ENCODE assay signal across 17 cellular contexts in genomic region chr16:13848795-13849194, GRCh38.
DNase-seq lines count a peak whose midpoint lies in the region; TF ChIP-seq lines count a peak whose summit lies in the region.
"Had no signal": no experiment of that assay in that cellular context is flagged by ENCODE, and none has a peak within 500 bp of the region (broad histone marks: within the 10 kb centered on the region; RNA-seq: fewer than 3 reads in every experiment).

No MANE protein-coding gene starts in this region.

- H3K23ac ChIP-seq in H9 (ENCODE audit: insufficient read length, low read depth, low read length) (no peak overlapping the region), mesendoderm (ENCODE audit: low read length) (no peak overlapping the region)

- H2BK5ac ChIP-seq in H9 (ENCODE audit: insufficient read length, low read length) (no peak overlapping the region), mesendoderm (ENCODE audit: low read length) (no peak overlapping the region)

- H3K36me3 ChIP-seq in endodermal cell (ENCODE audit: control insufficient read depth, insufficient read depth, low read length) (no peaks in the 10 kb centered on the region), mesendoderm (ENCODE audit: control insufficient read depth, insufficient read depth, low read length) (no peaks in the 10 kb centered on the region)
- H3K36me3 ChIP-seq: BLaER1 had no signal

- H4K5ac ChIP-seq in H9 (ENCODE audit: insufficient read length, low read depth, low read length) (no peak overlapping the region), mesendoderm (ENCODE audit: low read length) (no peak overlapping the region)

- DNase-seq in H9, result no peak
- no peak for DNase-seq in endodermal cell
- DNase-seq in mesendoderm, result peak; percentile 23
- no peak for DNase-seq in activated T-helper 1 cell treated with anti-CD3 and anti-CD28 coated beads, Interleukin-12 subunit alpha, Interleukin-12 subunit beta, Interleukin-2, Interleukin-4 antibody, amounts not matched to agents 30 ng/mL and 10 ng/mL and 1 ng/mL, durations not matched to agents 14 hours and 24 hours and 36 hours (ENCODE audit: low spot score)
- DNase-seq in activated CD8-positive, alpha-beta memory T cell treated with anti-CD3 and anti-CD28 coated beads, Interleukin-2, amount 50 U/mL, for 48 hours, result no peak
- DNase-seq in COLO829 (ENCODE audit: low spot score), result no peak
- DNase-seq: CD4-positive, CD25-positive, alpha-beta regulatory T cell; CD8-positive, alpha-beta T cell; DMS 273 treated with DMSO at 0.1 percent for 48 hours; DMS79; EL; GDM1; GOT3 had no signal

- no peak overlapping the region for H3K18ac ChIP-seq in H9 (ENCODE audit: insufficient read length, low read depth, low read length)
- H3K18ac ChIP-seq in mesendoderm (ENCODE audit: low read length), result no peak overlapping the region

- H3K9me3 ChIP-seq in H9 (ENCODE audit: control insufficient read depth, low read depth, low read length) (no peaks in the 10 kb centered on the region), endodermal cell (ENCODE audit: control insufficient read depth, low read length) (no peaks in the 10 kb centered on the region)
- H3K9me3 ChIP-seq: BLaER1 had no signal

- no peak overlapping the region for H4K8ac ChIP-seq in H9 (replicated peaks; ENCODE audit: insufficient read length, low read depth, low read length)
- H4K8ac ChIP-seq in mesendoderm (ENCODE audit: low read depth, low read length), result no peak overlapping the region

- H3K4me1 ChIP-seq in H9 (ENCODE audit: insufficient read depth, low read length) (no peaks in the 10 kb centered on the region), endodermal cell (ENCODE audit: control insufficient read depth, insufficient read depth, low read length) (no peaks in the 10 kb centered on the region), mesendoderm (ENCODE audit: control insufficient read depth, low read depth, low read length) (no peaks in the 10 kb centered on the region)
- H3K4me1 ChIP-seq: BLaER1 had no signal

- H3K4me1 Mint-ChIP-seq in H9 (no peaks in the 10 kb centered on the region), endodermal cell (no peaks in the 10 kb centered on the region)
- no peaks in the 10 kb centered on the region for H3K4me1 Mint-ChIP-seq in activated T-helper 1 cell treated with anti-CD3 and anti-CD28 coated beads, Interleukin-12 subunit alpha, Interleukin-12 subunit beta, Interleukin-2, Interleukin-4 antibody, amounts not matched to agents 30 ng/mL and 10 ng/mL and 1 ng/mL, durations not matched to agents 14 hours and 24 hours and 36 hours (ENCODE audit: low read depth)
- H3K4me1 Mint-ChIP-seq: B cell; CD4-positive, CD25-positive, alpha-beta regulatory T cell had no signal

- H2AK5ac ChIP-seq in H9 (ENCODE audit: insufficient read length, low read length) (no peak overlapping the region), mesendoderm (ENCODE audit: low read length) (no peak overlapping the region)

- no peaks in the 10 kb centered on the region for H3K79me1 ChIP-seq in H9 (ENCODE audit: insufficient read depth, low read depth, low read length, poor library complexity, severe bottlenecking)
- no peaks in the 10 kb centered on the region for H3K79me1 ChIP-seq in mesendoderm (ENCODE audit: low read length)

- no peak overlapping the region for H2BK15ac ChIP-seq in H9 (ENCODE audit: low read depth, low read length)
- H2BK15ac ChIP-seq in mesendoderm (replicated peaks; ENCODE audit: low read depth), result no peak overlapping the region

- H4K20me1 ChIP-seq in H9 (ENCODE audit: control insufficient read depth, insufficient read depth, insufficient read length), result no peaks in the 10 kb centered on the region
- H4K20me1 ChIP-seq: BLaER1 had no signal

- no peak overlapping the region for H3T11ph ChIP-seq in H9 (ENCODE audit: low read length)

- H3K9me3 Mint-ChIP-seq in H9 (peaks cover 0 to 4% of the 10 kb centered on the region in 2 experiments; a peak in 3 of 5 replicates), endodermal cell (peaks cover 5% of the 10 kb centered on the region)
- no peaks in the 10 kb centered on the region for H3K9me3 Mint-ChIP-seq in activated T-helper 1 cell treated with anti-CD3 and anti-CD28 coated beads, Interleukin-12 subunit alpha, Interleukin-12 subunit beta, Interleukin-2, Interleukin-4 antibody, amounts not matched to agents 30 ng/mL and 10 ng/mL and 1 ng/mL, durations not matched to agents 14 hours and 24 hours and 36 hours
- H3K9me3 Mint-ChIP-seq: CD8-positive, alpha-beta T cell had no signal

- H3K79me2 ChIP-seq in H9 (ENCODE audit: insufficient read depth, low read length) (no peaks in the 10 kb centered on the region), mesendoderm (ENCODE audit: control insufficient read depth, insufficient read depth, low read length) (no peaks in the 10 kb centered on the region)

- no peak overlapping the region for H3K56ac ChIP-seq in H9 (ENCODE audit: insufficient read length, low read depth, low read length)
- no peak overlapping the region for H3K56ac ChIP-seq in mesendoderm (ENCODE audit: low read length)

- H4K91ac ChIP-seq in H9 (ENCODE audit: insufficient read length, low read depth, low read length), result no peak overlapping the region

- H3K36me3 Mint-ChIP-seq in H9 (ENCODE audit: insufficient read depth in 1 of 3, low read depth in 3 of 3) (no peaks in the 10 kb centered on the region; a peak in 3 of 7 replicates), endodermal cell (ENCODE audit: low read depth) (no peaks in the 10 kb centered on the region)
- no peaks in the 10 kb centered on the region for H3K36me3 Mint-ChIP-seq in activated T-helper 1 cell treated with anti-CD3 and anti-CD28 coated beads, Interleukin-12 subunit alpha, Interleukin-12 subunit beta, Interleukin-2, Interleukin-4 antibody, amounts not matched to agents 30 ng/mL and 10 ng/mL and 1 ng/mL, durations not matched to agents 14 hours and 24 hours and 36 hours (ENCODE audit: low read depth)
- H3K36me3 Mint-ChIP-seq: CD4-positive, CD25-positive, alpha-beta regulatory T cell; CD8-positive, alpha-beta T cell had no signal

- H3K27me3 ChIP-seq in H9 (ENCODE audit: insufficient read depth, low read length) (no peaks in the 10 kb centered on the region), endodermal cell (ENCODE audit: control insufficient read depth, insufficient read depth, low read length, poor library complexity, severe bottlenecking) (no peaks in the 10 kb centered on the region), mesendoderm (ENCODE audit: insufficient read depth, low read length, poor library complexity) (no peaks in the 10 kb centered on the region)
- H3K27me3 ChIP-seq: BLaER1 had no signal

- H2BK12ac ChIP-seq in H9 (ENCODE audit: insufficient read length, low read depth, low read length), result no peak overlapping the region

- no peak overlapping the region for H3K27ac ChIP-seq in H9 (ENCODE audit: insufficient read length, low read depth, low read length)
- H3K27ac ChIP-seq in endodermal cell (ENCODE audit: low read depth, low read length), result no peak overlapping the region
- H3K27ac ChIP-seq in mesendoderm (ENCODE audit: low read depth, low read length), result no peak overlapping the region
- H3K27ac ChIP-seq: BLaER1, C4-2B had no signal

- H3K9ac ChIP-seq in H9 (ENCODE audit: extremely low read depth, insufficient read length, low read length) (no peak overlapping the region), endodermal cell (ENCODE audit: extremely low read depth, low read length, poor library complexity, severe bottlenecking) (no peak overlapping the region), mesendoderm (ENCODE audit: low read length) (no peak overlapping the region)
- H3K9ac ChIP-seq: BLaER1 had no signal

- H3K4ac ChIP-seq in H9 (ENCODE audit: low read depth, low read length), result no peak overlapping the region
- H3K4ac ChIP-seq in mesendoderm (ENCODE audit: low read depth, low read length), result no peak overlapping the region

- H2BK20ac ChIP-seq in H9 (ENCODE audit: low read depth, low read length, poor library complexity, severe bottlenecking), result no peak overlapping the region

- no peaks in the 10 kb centered on the region; the same call in 1 of the 2 replicates for H3K27me3 Mint-ChIP-seq in H9 (ENCODE audit: low read depth)
- no peaks in the 10 kb centered on the region for H3K27me3 Mint-ChIP-seq in endodermal cell (ENCODE audit: insufficient read depth)
- no peaks in the 10 kb centered on the region for H3K27me3 Mint-ChIP-seq in activated T-helper 1 cell treated with anti-CD3 and anti-CD28 coated beads, Interleukin-12 subunit alpha, Interleukin-12 subunit beta, Interleukin-2, Interleukin-4 antibody, amounts not matched to agents 30 ng/mL and 10 ng/mL and 1 ng/mL, durations not matched to agents 14 hours and 24 hours and 36 hours (ENCODE audit: insufficient read depth)

- no peak overlapping the region for H3K4me3 ChIP-seq in endodermal cell (ENCODE audit: low read length)
- no peak overlapping the region for H3K4me3 ChIP-seq in mesendoderm (ENCODE audit: low read length)
- H3K4me3 ChIP-seq: BLaER1, GM12878 had no signal

- H3K4me2 ChIP-seq in H9 (ENCODE audit: insufficient read depth, insufficient read length, low read length) (no peak overlapping the region), mesendoderm (ENCODE audit: low read length) (no peak overlapping the region)
- H3K4me2 ChIP-seq: BLaER1 had no signal

- H3K23me2 ChIP-seq in H9 (ENCODE audit: insufficient read length, low read depth, low read length, poor library complexity, severe bottlenecking), result no peaks in the 10 kb centered on the region

- intact Hi-C loops in activated T-helper 1 cell treated with anti-CD3 and anti-CD28 coated beads, Interleukin-12 subunit alpha, Interleukin-12 subunit beta, Interleukin-2, Interleukin-4 antibody, amounts not matched to agents 30 ng/mL and 10 ng/mL and 1 ng/mL, durations not matched to agents 14 hours and 24 hours and 36 hours (cut with micrococcal nuclease), result no loop called here

- no peak overlapping the region for H2AFZ ChIP-seq in H9 (ENCODE audit: low read length)

- H3K4me3 Mint-ChIP-seq in H9 (no peak overlapping the region), endodermal cell (no peak overlapping the region)
- no peak overlapping the region for H3K4me3 Mint-ChIP-seq in activated T-helper 1 cell treated with anti-CD3 and anti-CD28 coated beads, Interleukin-12 subunit alpha, Interleukin-12 subunit beta, Interleukin-2, Interleukin-4 antibody, amounts not matched to agents 30 ng/mL and 10 ng/mL and 1 ng/mL, durations not matched to agents 14 hours and 24 hours and 36 hours
- H3K4me3 Mint-ChIP-seq: B cell; CD4-positive, CD25-positive, alpha-beta regulatory T cell; CD8-positive, alpha-beta T cell had no signal

- no peak overlapping the region for H3K27ac Mint-ChIP-seq in H9
- H3K27ac Mint-ChIP-seq in endodermal cell, result no peak overlapping the region
- no peak overlapping the region for H3K27ac Mint-ChIP-seq in activated T-helper 1 cell treated with anti-CD3 and anti-CD28 coated beads, Interleukin-12 subunit alpha, Interleukin-12 subunit beta, Interleukin-2, Interleukin-4 antibody, amounts not matched to agents 30 ng/mL and 10 ng/mL and 1 ng/mL, durations not matched to agents 14 hours and 24 hours and 36 hours
- H3K27ac Mint-ChIP-seq: B cell; CD4-positive, CD25-positive, alpha-beta regulatory T cell; CD8-positive, alpha-beta T cell had no signal

- H2BK120ac ChIP-seq in H9 (ENCODE audit: low read depth, low read length, poor library complexity, severe bottlenecking) (no peak overlapping the region), mesendoderm (ENCODE audit: low read depth, low read length) (no peak overlapping the region)

- peak; percentile 51 for TF ChIP-seq CTCF in H9 (conservative IDR thresholded peaks at IDR 0.05)
- peak; percentile 63 for TF ChIP-seq CTCF in endodermal cell (conservative IDR thresholded peaks at IDR 0.05)

- H3K14ac ChIP-seq in H9 (ENCODE audit: insufficient read depth, low read length), result no peak overlapping the region

- no CpG with 5 or more reads among the region's 2 CpGs for WGBS in H9 (ENCODE audit: extremely low coverage, insufficient read length, low lambda C conversion rate)
- WGBS in endodermal cell (ENCODE audit: insufficient coverage in 1 of 2, insufficient read length in 1 of 2), 2 experiments, result 85 to 92% methylated on average over 2 of the region's 2 CpGs
- no CpG with 5 or more reads among the region's 2 CpGs for WGBS in mesendoderm (ENCODE audit: extremely low coverage, insufficient coverage, low lambda C conversion rate)
